9 cellular contexts compared by ENCODE assay signal in genomic region chr2:137963535-137964065, GRCh38. TPM values are rescaled to one million over a fixed set of nuclear protein-coding genes. Genes with fewer than 3 reads are reported as not detected.
DNase-seq lines count a peak whose midpoint lies in the region; ATAC-seq, FAIRE-seq and TF ChIP-seq lines count a peak whose summit lies in the region.
"Had no signal": no experiment of that assay in that cellular context is flagged by ENCODE, and none has a peak within 500 bp of the region (broad histone marks: within the 10 kb centered on the region; RNA-seq: fewer than 3 reads in every experiment).

No MANE protein-coding gene starts in this region.

- H3K4me1 Mint-ChIP-seq in brain, result peaks cover 19% of the 10 kb centered on the region

- peak; percentile 25 for ATAC-seq in GM18502 (IDR thresholded peaks at IDR 0.05; ENCODE audit: poor library complexity, unreplicated experiment)
- ATAC-seq in gastrocnemius medialis, result no peak
- no peak for ATAC-seq in HG03196 (IDR thresholded peaks at IDR 0.05; ENCODE audit: unreplicated experiment)
- no peak for ATAC-seq in stimulated activated naive CD8-positive, alpha-beta T cell treated with anti-CD3 and anti-CD28 coated beads, Interleukin-15, Interleukin-2, amounts not matched to agents 100 U/mL and 50 U/mL, for 24 hours
- ATAC-seq: activated T-cell treated with anti-CD3 and anti-CD28 coated beads, Interleukin-2, amount 50 U/mL, for 4 hours had no signal

- H3K4me3 ChIP-seq in kidney (ENCODE audit: low read length in 2 of 2), result peak overlapping the region; percentile 92 to 97
- H3K4me3 ChIP-seq in gastrocnemius medialis, result peak overlapping the region; percentile 40 to 54 (median 46)

- no peak for DNase-seq in kidney
- DNase-seq in gastrocnemius medialis, result no peak
- DNase-seq in stimulated activated CD4-positive, alpha-beta T cell treated with anti-CD3 and anti-CD28 coated beads, Interleukin-12 subunit alpha, Interleukin-12 subunit beta, amount 100 ng/mL, for 4 hours, result no peak
- DNase-seq in stimulated activated naive CD8-positive, alpha-beta T cell treated with anti-CD3 and anti-CD28 coated beads, Interleukin-15, Interleukin-2, amounts not matched to agents 100 U/mL and 50 U/mL, for 24 hours, result no peak
- DNase-seq in NCI-H748 treated with DMSO at 0.1 percent for 48 hours (lab: John Stamatoyannopoulos, UW), result no peak
- DNase-seq: activated T-cell treated with anti-CD3 and anti-CD28 coated beads, Interleukin-2, amount 50 U/mL, for 4 hours had no signal

- TF ChIP-seq POLR2A in gastrocnemius medialis (IDR thresholded peaks at IDR 0.05), result no peak

- H3K9me3 ChIP-seq in kidney (ENCODE audit: control insufficient read depth in 1 of 2, low read length in 2 of 2) (no peaks in the 10 kb centered on the region), gastrocnemius medialis (no peaks in the 10 kb centered on the region)

- peak overlapping the region; percentile 63 to 88 for H3K9ac ChIP-seq in kidney (ENCODE audit: low read length in 2 of 2)

- FAIRE-seq in kidney (lab: Jason Lieb, UNC), result no peak

- no peaks in the 10 kb centered on the region for H3K27me3 ChIP-seq in gastrocnemius medialis

- H3K27ac ChIP-seq in kidney (ENCODE audit: low read depth in 2 of 2, low read length in 2 of 2) (peak overlapping the region; percentile 91 to 98), gastrocnemius medialis (peak overlapping the region; percentile 52 to 74 (median 58))

- TF ChIP-seq CTCF in brain (conservative IDR thresholded peaks at IDR 0.05) (no peak), kidney (IDR thresholded peaks at IDR 0.05; ENCODE audit: borderline replicate concordance, extremely low read depth, insufficient read depth) (no peak), gastrocnemius medialis (IDR thresholded peaks at IDR 0.05 in 4 of 5, conservative IDR thresholded peaks at IDR 0.05 in 1 of 5) (no peak)

- intact Hi-C loops in kidney (cut with DNase I) (no loop called here), gastrocnemius medialis (cut with DNase I; ENCODE audit: low total_unique reads) (loop anchor here (10.0 kb wide), 1 partner anchor 541 kb away; the partner anchor contains the start of gene SPOPL)

- peak overlapping the region in 4 of 5 experiments; percentile 82 to 96 (median 86) for H3K27ac Mint-ChIP-seq in brain

- H3K36me3 Mint-ChIP-seq in brain, result no peaks in the 10 kb centered on the region

- H3K4me1 ChIP-seq in kidney (ENCODE audit: control insufficient read depth in 1 of 2, insufficient read depth in 1 of 2, low read depth in 1 of 2, low read length in 2 of 2) (peaks cover 5 to 13% of the 10 kb centered on the region in 2 donors), gastrocnemius medialis (peaks cover 0 to 6% of the 10 kb centered on the region in 2 donors)

- peaks cover 0 to 8% (median 2%) of the 10 kb centered on the region in 5 experiments for H3K9me3 Mint-ChIP-seq in brain
- H3K9me3 Mint-ChIP-seq: activated T-cell treated with anti-CD3 and anti-CD28 coated beads, Interleukin-2, amount 50 U/mL, for 4 hours had no signal

- in situ Hi-C loops in gastrocnemius medialis (cut with MboI; ENCODE audit: low sequenced_read_pairs in 4 of 4), result no loop called here

- H3K36me3 ChIP-seq in kidney (ENCODE audit: control insufficient read depth in 1 of 2, insufficient read depth in 2 of 2, low read length in 2 of 2) (no peaks in the 10 kb centered on the region), gastrocnemius medialis (no peaks in the 10 kb centered on the region)

- H3K27me3 Mint-ChIP-seq in brain, result no peaks in the 10 kb centered on the region

- peak overlapping the region in 3 of 5 experiments; percentile 80 to 83 (median 82) for H3K4me3 Mint-ChIP-seq in brain
- H3K4me3 Mint-ChIP-seq: activated T-cell treated with anti-CD3 and anti-CD28 coated beads, Interleukin-2, amount 50 U/mL, for 4 hours had no signal

RNA-seq across cellular contexts. Expression of gene HNMT, which starts 0.7 kb away (rescaled TPM):
- polyA plus RNA-seq in brain (ENCODE audit: insufficient read depth, low read depth, low replicate concordance) (2.6 TPM), kidney (ENCODE audit: insufficient read depth, low read depth, low replicate concordance) (69.2 TPM)
- total RNA-seq in kidney (61.6 TPM), gastrocnemius medialis (10 to 100 TPM in 1 of 4 donors, 1 to 10 TPM in 3; 7.6 to 21.5 (median 8.8) TPM)
- total RNA-seq: activated T-cell treated with anti-CD3 and anti-CD28 coated beads, Interleukin-2, amount 50 U/mL, for 4 hours had no signal
